9 cellular contexts compared by ENCODE assay signal in the genomic region with DNA sequence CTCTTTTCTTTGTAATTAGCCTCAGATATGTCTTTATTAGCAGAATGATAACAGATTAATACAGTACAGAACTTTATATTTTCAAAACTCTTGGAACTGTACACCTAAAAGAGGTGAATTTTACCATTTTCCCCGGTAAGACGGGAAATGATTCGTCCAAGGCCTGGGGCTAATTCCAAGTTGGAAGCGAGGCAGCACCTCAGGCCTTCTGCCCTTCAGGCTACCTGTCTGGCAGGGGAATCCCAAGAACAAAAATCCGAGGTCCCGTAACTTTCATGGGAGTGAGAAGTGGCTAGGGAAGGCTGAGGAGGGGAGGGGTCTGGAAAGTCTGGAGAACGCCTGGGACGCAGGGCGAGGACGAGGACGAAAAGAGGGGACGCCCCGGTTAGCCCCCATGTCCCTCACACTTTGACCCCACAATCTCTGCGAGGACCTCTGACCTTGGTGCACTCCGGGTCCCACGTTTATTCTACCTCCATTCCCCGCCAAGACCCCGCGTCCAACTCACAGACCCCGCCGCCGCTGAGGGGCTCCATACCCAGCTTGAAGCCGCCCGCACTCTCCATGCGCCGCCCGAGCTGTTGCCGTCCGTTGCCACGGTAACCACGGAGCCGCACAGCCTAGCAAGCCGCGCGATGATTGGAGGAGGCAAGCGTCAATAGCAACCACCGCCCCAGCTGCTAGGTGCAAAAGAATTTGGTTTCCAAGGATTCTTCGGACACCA. TPM values are rescaled to one million over a fixed set of nuclear protein-coding genes. Genes with fewer than 3 reads are reported as not detected.
DNase-seq lines count a peak whose midpoint lies in the region; TF ChIP-seq lines count a peak whose summit lies in the region.
"Had no signal": no experiment of that assay in that cellular context is flagged by ENCODE, and none has a peak within 500 bp of the region (broad histone marks: within the 10 kb centered on the region; RNA-seq: fewer than 3 reads in every experiment).

TSS of gene HYDIN (minus strand) at position 601 of the 724 bp plus-strand sequence. CDS start 43,827 bp downstream, outside the sequence.

- DNase-seq in activated CD4-positive, alpha-beta T cell treated with anti-CD3 and anti-CD28 coated beads for 48 hours: peak; percentile 55
- no peak for DNase-seq in activated CD4-positive, alpha-beta T cell treated with anti-CD3 and anti-CD28 coated beads, Interleukin-2, amount 50 U/mL, for 4 hours
- DNase-seq in NCI-H524 (lab: John Stamatoyannopoulos, UW) (peak; percentile 71 to 89), dorsolateral prefrontal cortex (peak; percentile 29 to 85 (median 78)), NCI-H187 treated with DMSO at 0.1 percent for 48 hours (lab: John Stamatoyannopoulos, UW) (no peak), T1000 (lab: John Stamatoyannopoulos, UW) (no peak)
- no peak for DNase-seq in activated CD8-positive, alpha-beta memory T cell treated with anti-CD3 and anti-CD28 coated beads, Interleukin-2, amount 50 U/mL, for 4 hours

- peaks cover 0 to 16% (median 0%) of the 10 kb centered on the region in 45 donors for H3K27me3 ChIP-seq in dorsolateral prefrontal cortex
- H3K27me3 ChIP-seq: BLaER1 had no signal

- H3K9me3 ChIP-seq in mesodermal cell (ENCODE audit: control insufficient read depth, low read length): peaks cover 11% of the 10 kb centered on the region

- no peaks in the 10 kb centered on the region for H3K4me1 ChIP-seq in mesodermal cell (ENCODE audit: control insufficient read depth, insufficient read depth, low read length, poor library complexity, severe bottlenecking)
- H3K4me1 ChIP-seq: BLaER1 had no signal

- H3K36me3 ChIP-seq in mesodermal cell (ENCODE audit: control insufficient read depth, insufficient read depth, low read length): no peaks in the 10 kb centered on the region
- H3K36me3 ChIP-seq: BLaER1 had no signal

- intact Hi-C loops in dorsolateral prefrontal cortex (cut with DNase I): no loop called here

- H3K27ac ChIP-seq in dorsolateral prefrontal cortex (no peak within 1 kb of the TSS), mesodermal cell (ENCODE audit: low read depth, low read length, severe bottlenecking) (no peak within 1 kb of the TSS)
- H3K27ac ChIP-seq: BLaER1 had no signal

- 11 to 12% methylated on average over 28 to 35 of the region's 38 CpGs for WGBS in mesodermal cell (ENCODE audit: insufficient coverage in 2 of 2), 2 experiments

- TF ChIP-seq CTCF in dorsolateral prefrontal cortex (IDR thresholded peaks at IDR 0.05 in 54 of 56, conservative IDR thresholded peaks at IDR 0.05 in 2 of 56; ENCODE audit: low read depth in 1 of 56, partially characterized antibody in 56 of 56): no peak

- peak within 1 kb of the TSS in 57 of 59 donors; percentile 28 to 69 (median 54) for H3K4me3 ChIP-seq in dorsolateral prefrontal cortex
- peak within 1 kb of the TSS; percentile 38 for H3K4me3 ChIP-seq in mesodermal cell (ENCODE audit: extremely low read depth, insufficient read depth, low read length, poor library complexity, severe bottlenecking)
- H3K4me3 ChIP-seq: BLaER1 had no signal

RNA-seq across cellular contexts. Expression of gene HYDIN, which starts in this region (rescaled TPM):
- 10 to 100 TPM; 16.8 to 65.8 (median 38.2) TPM for total RNA-seq in dorsolateral prefrontal cortex
- 1.1 TPM for polyA plus RNA-seq in mesodermal cell (2013, experiment 1 of 2)
- polyA plus RNA-seq in mesodermal cell (2013, experiment 2 of 2): 0.71 TPM

Comparison
In these comparisons a context has a peak if more than half of its experiments do, and no peak if none do; other contexts are left out.
1. DNase-seq: peak in activated CD4-positive, alpha-beta T cell treated with anti-CD3 and anti-CD28 coated beads for 48 hours (single experiment), NCI-H524 (2 of 2) and dorsolateral prefrontal cortex (10 of 10); none in activated CD4-positive, alpha-beta T cell treated with anti-CD3 and anti-CD28 coated beads, Interleukin-2, amount 50 U/mL, for 4 hours (0 of 2), NCI-H187 treated with DMSO at 0.1 percent for 48 hours (single experiment), T1000 (single experiment) and activated CD8-positive, alpha-beta memory T cell treated with anti-CD3 and anti-CD28 coated beads, Interleukin-2, amount 50 U/mL, for 4 hours (single experiment).